1 cellular context compared by ENCODE assay signal in genomic region chr1:231724876-231725647, GRCh38.
TF ChIP-seq lines count a peak whose summit lies in the region.

No MANE protein-coding gene starts in this region.

TF ChIP-seq in HCT116, 20 proteins besides CTCF, POLR2A, EP300 and RAD21 (continued from another document):
- TF ChIP-seq, protein P1, sequence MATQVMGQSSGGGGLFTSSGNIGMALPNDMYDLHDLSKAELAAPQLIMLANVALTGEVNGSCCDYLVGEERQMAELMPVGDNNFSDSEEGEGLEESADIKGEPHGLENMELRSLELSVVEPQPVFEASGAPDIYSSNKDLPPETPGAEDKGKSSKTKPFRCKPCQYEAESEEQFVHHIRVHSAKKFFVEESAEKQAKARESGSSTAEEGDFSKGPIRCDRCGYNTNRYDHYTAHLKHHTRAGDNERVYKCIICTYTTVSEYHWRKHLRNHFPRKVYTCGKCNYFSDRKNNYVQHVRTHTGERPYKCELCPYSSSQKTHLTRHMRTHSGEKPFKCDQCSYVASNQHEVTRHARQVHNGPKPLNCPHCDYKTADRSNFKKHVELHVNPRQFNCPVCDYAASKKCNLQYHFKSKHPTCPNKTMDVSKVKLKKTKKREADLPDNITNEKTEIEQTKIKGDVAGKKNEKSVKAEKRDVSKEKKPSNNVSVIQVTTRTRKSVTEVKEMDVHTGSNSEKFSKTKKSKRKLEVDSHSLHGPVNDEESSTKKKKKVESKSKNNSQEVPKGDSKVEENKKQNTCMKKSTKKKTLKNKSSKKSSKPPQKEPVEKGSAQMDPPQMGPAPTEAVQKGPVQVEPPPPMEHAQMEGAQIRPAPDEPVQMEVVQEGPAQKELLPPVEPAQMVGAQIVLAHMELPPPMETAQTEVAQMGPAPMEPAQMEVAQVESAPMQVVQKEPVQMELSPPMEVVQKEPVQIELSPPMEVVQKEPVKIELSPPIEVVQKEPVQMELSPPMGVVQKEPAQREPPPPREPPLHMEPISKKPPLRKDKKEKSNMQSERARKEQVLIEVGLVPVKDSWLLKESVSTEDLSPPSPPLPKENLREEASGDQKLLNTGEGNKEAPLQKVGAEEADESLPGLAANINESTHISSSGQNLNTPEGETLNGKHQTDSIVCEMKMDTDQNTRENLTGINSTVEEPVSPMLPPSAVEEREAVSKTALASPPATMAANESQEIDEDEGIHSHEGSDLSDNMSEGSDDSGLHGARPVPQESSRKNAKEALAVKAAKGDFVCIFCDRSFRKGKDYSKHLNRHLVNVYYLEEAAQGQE (IDR thresholded peaks at IDR 0.05; ENCODE audit: low read depth), result no peak
- TF ChIP-seq JUND (IDR thresholded peaks at IDR 0.05) (no peak), TCF7L2 (IDR thresholded peaks at IDR 0.05; ENCODE audit: borderline replicate concordance, extremely low read depth, insufficient read depth, insufficient read length) (no peak), MAX (IDR thresholded peaks at IDR 0.05) (no peak)
